Comparison of ENCODE assay signal across 1 cellular context in genomic region chr17:47276444-47276843, GRCh38.
TF ChIP-seq lines count a peak whose summit lies in the region.

No MANE protein-coding gene starts in this region.

TF ChIP-seq in A549, 52 proteins besides CTCF, POLR2A, EP300 and RAD21 (continued from another document):
- no peak for TF ChIP-seq E2F6 (IDR thresholded peaks at IDR 0.05; ENCODE audit: borderline replicate concordance, low read depth)
- TF ChIP-seq KDM5A (IDR thresholded peaks at IDR 0.05): no peak
- no peak for TF ChIP-seq HOXB13 (CRISPR knock-in tag; IDR thresholded peaks at IDR 0.05; ENCODE audit: low read depth)
- TF ChIP-seq RARB (CRISPR knock-in tag; IDR thresholded peaks at IDR 0.05): no peak
- TF ChIP-seq CBX8 (IDR thresholded peaks at IDR 0.05): no peak
